15 cellular contexts compared by ENCODE assay signal in the genomic region with DNA sequence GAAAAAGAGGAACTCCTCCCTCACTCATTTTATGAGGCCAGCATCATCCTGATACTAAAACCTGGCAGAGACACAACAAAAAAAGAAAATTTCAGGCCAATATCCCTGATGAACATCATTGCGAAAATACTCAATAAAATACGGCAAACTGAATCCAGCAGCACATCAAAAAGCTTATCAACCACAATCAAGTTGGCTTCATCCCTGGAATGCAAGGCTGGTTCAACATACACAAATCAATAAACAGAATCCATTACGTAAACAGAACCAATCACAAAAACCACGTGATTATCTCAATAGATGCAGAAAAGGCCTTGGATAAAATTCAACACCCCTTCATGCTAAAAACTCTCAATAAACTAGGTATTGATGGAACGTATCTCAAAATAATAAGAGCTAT. TPM values are rescaled to one million over a fixed set of nuclear protein-coding genes. Genes with fewer than 3 reads are reported as not detected.
"Had no signal": no experiment of that assay in that cellular context is flagged by ENCODE, and none has a peak within 500 bp of the region (broad histone marks: within the 10 kb centered on the region; RNA-seq: fewer than 3 reads in every experiment).

No MANE protein-coding gene starts in this region.

RNA-seq across cellular contexts. Expression of gene SELE, which starts 20.8 kb away (rescaled TPM):
- total RNA-seq: activated B cell treated with CpG ODN at 0.5 μM for 24 hours; activated CD4-positive, alpha-beta memory T cell treated with anti-CD3 and anti-CD28 coated beads for 36 hours; activated CD4-positive, alpha-beta memory T cell treated with anti-CD3 and anti-CD28 coated beads, Interleukin-2, amount 10 ng/mL, durations not matched to agents 7 days and 5 days; activated CD4-positive, alpha-beta T cell treated with anti-CD3 and anti-CD28 coated beads for 36 hours; activated CD4-positive, alpha-beta T cell treated with anti-CD3 and anti-CD28 coated beads, Interleukin-2, amount 10 ng/mL, durations not matched to agents 24 days and 14 days; activated CD4-positive, alpha-beta T cell treated with anti-CD3 and anti-CD28 coated beads, Interleukin-2, amount 10 ng/mL, durations not matched to agents 7 days and 5 days; activated CD8-positive, alpha-beta memory T cell treated with anti-CD3 and anti-CD28 coated beads for 36 hours; activated CD8-positive, alpha-beta memory T cell treated with anti-CD3 and anti-CD28 coated beads, Interleukin-2, amount 10 ng/mL, durations not matched to agents 7 days and 5 days; activated CD8-positive, alpha-beta T cell treated with anti-CD3 and anti-CD28 coated beads for 36 hours; activated CD8-positive, alpha-beta T cell treated with anti-CD3 and anti-CD28 coated beads, Interleukin-2, amount 10 ng/mL, durations not matched to agents 7 days and 5 days; T-cell; T-helper 1 cell treated with Interleukin-12 subunit alpha and Interleukin-12 subunit beta and Interleukin-4 antibody, amounts not matched to agents 30 ng/mL and 1 ng/mL, for 36 hours; T-helper 17 cell; T-helper 2 cell treated with Interferon-gamma antibody and Interleukin-4, amounts not matched to agents 100 ng/mL and 5 ng/mL, for 36 hours; WTC11 had no signal
